ENCODE assay signal across 10 cellular contexts in the genomic region with DNA sequence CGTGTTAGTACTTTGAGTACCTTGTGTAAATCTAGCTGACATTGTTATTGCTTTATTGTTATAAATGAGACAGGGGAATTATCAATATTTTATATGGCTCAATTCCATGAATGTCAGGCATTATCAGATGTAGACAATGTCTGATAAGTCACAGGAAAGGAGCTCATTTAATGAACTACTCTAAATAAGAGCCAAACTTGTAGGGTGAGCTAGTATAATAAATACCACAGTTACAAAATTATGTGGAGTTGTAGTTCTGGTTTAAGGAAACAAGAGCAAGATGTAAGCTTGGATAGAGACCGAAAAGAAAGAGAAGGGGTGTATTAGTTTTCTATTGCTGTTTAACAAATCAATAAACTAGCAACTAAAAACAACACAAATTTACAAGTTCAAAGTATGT.
"Had no signal": no experiment of that assay in that cellular context is flagged by ENCODE, and none has a peak within 500 bp of the region (broad histone marks: within the 10 kb centered on the region; RNA-seq: fewer than 3 reads in every experiment).

No MANE protein-coding gene starts in this region.

- H3K4me3 Mint-ChIP-seq: HFFc6, IgD-negative memory B cell had no signal

- H3K9me3 ChIP-seq: HAP-1 had no signal

- H3K27me3 Mint-ChIP-seq: IgD-negative memory B cell had no signal

- H3K27ac Mint-ChIP-seq: HFFc6, IgD-negative memory B cell had no signal

- H3K4me3 ChIP-seq: GM23248, HAP-1 had no signal

- H3K36me3 Mint-ChIP-seq: IgD-negative memory B cell had no signal

- ATAC-seq: HCT116, HepG2 had no signal

- H3K4me1 ChIP-seq: HAP-1 had no signal

- H3K9me3 Mint-ChIP-seq: HFFc6 had no signal

- H3K27ac ChIP-seq: GM23248, HL-60 had no signal

- H3K36me3 ChIP-seq: HAP-1 had no signal

- H3K4me1 Mint-ChIP-seq: IgD-negative memory B cell had no signal

- DNase-seq: GM23248, GOT3, H7, HFFc6, KBM-7 had no signal
